ENCODE assay signal across 1 cellular context in genomic region chr11:57653162-57653561, GRCh38.
TF ChIP-seq lines count a peak whose summit lies in the region.

No MANE protein-coding gene starts in this region.

TF ChIP-seq in GM23338, 12 proteins besides CTCF, POLR2A, EP300 and RAD21 (continued from another document):
- no peak for TF ChIP-seq ZNF462 (CRISPR knock-in tag; IDR thresholded peaks at IDR 0.05)
- no peak for TF ChIP-seq EZH2phosphoT487 (IDR thresholded peaks at IDR 0.05; ENCODE audit: unreplicated experiment)
- no peak for TF ChIP-seq POLR2AphosphoS5 (IDR thresholded peaks at IDR 0.05; ENCODE audit: low read depth)
- no peak for TF ChIP-seq STAT1 (IDR thresholded peaks at IDR 0.05; ENCODE audit: unreplicated experiment)
